Comparison of ENCODE assay signal across 16 cellular contexts in genomic region chr1:231041705-231042261, GRCh38. TPM values are rescaled to one million over a fixed set of nuclear protein-coding genes. Genes with fewer than 3 reads are reported as not detected.
DNase-seq lines count a peak whose midpoint lies in the region; ATAC-seq and TF ChIP-seq lines count a peak whose summit lies in the region.
"Had no signal": no experiment of that assay in that cellular context is flagged by ENCODE, and none has a peak within 500 bp of the region (broad histone marks: within the 10 kb centered on the region; RNA-seq: fewer than 3 reads in every experiment).

No MANE protein-coding gene starts in this region.

- BruUV-seq in Caco-2 (replicated peaks; lab: Mats Ljungman, UMichigan): no TSS peak

- no peak overlapping the region for H3K27ac Mint-ChIP-seq in T-helper 1 cell treated with Interleukin-12 subunit alpha and Interleukin-12 subunit beta and Interleukin-4 antibody, amounts not matched to agents 30 μg/mL and 1 μg/mL, for 36 hours
- H3K27ac Mint-ChIP-seq in Caco-2 (ENCODE audit: unreplicated experiment): peak overlapping the region; percentile 19
- peak overlapping the region; percentile 4 for H3K27ac Mint-ChIP-seq in activated naive CD4-positive, alpha-beta T cell treated with anti-CD3 and anti-CD28 coated beads, Interleukin-2, amount 50 U/mL, for 24 hours
- peak overlapping the region; percentile 60 to 78 for H3K27ac Mint-ChIP-seq in natural killer cell treated with Interleukin-12 subunit alpha and Interleukin-12 subunit beta and Interleukin-15 and Interleukin-18, amount 100 ng/mL, for 72 hours

- H3K27me3 ChIP-seq in Caco-2 (replicated peaks; ENCODE audit: control insufficient read depth, insufficient read depth, low read length) (no peaks in the 10 kb centered on the region), lower lobe of right lung (ENCODE audit: low read depth) (no peaks in the 10 kb centered on the region)

- no peak for TF ChIP-seq CTCF in Caco-2 (IDR thresholded peaks at IDR 0.05; ENCODE audit: insufficient read depth in 1 of 2, low read depth in 1 of 2, low read length in 1 of 2, severe bottlenecking in 1 of 2, unreplicated experiment in 1 of 2)
- no peak for TF ChIP-seq CTCF in lower lobe of right lung (IDR thresholded peaks at IDR 0.05)

- peaks cover 12% of the 10 kb centered on the region for H3K36me3 Mint-ChIP-seq in T-helper 1 cell treated with Interleukin-12 subunit alpha and Interleukin-12 subunit beta and Interleukin-4 antibody, amounts not matched to agents 30 μg/mL and 1 μg/mL, for 36 hours (ENCODE audit: low read depth)
- H3K36me3 Mint-ChIP-seq in Caco-2 (ENCODE audit: insufficient read depth, unreplicated experiment): peaks cover 18% of the 10 kb centered on the region
- H3K36me3 Mint-ChIP-seq in activated naive CD4-positive, alpha-beta T cell treated with anti-CD3 and anti-CD28 coated beads, Interleukin-2, amount 50 U/mL, for 24 hours: no peaks in the 10 kb centered on the region
- no peaks in the 10 kb centered on the region for H3K36me3 Mint-ChIP-seq in natural killer cell treated with Interleukin-12 subunit alpha and Interleukin-12 subunit beta and Interleukin-15 and Interleukin-18, amount 100 ng/mL, for 72 hours

- H3K4me3 ChIP-seq in Caco-2 (ENCODE audit: low read depth, low read length): no peak overlapping the region
- no peak overlapping the region for H3K4me3 ChIP-seq in lower lobe of right lung

- H3K9me3 ChIP-seq in Caco-2 (0 out of 2 replicates have a peak, but pooled peaks cover 4% of the 10 kb centered on the region), lower lobe of right lung (peaks cover 8% of the 10 kb centered on the region)
- H3K9me3 ChIP-seq: thoracic aorta had no signal

- ATAC-seq in natural killer cell treated with Interleukin-12 subunit alpha and Interleukin-12 subunit beta and Interleukin-15 and Interleukin-18, amount 100 ng/mL, for 72 hours: no peak
- ATAC-seq in lower lobe of right lung: no peak

- CTCF ChIA-PET in Caco-2 (lab: Charles Lee): no interaction called here

- no peaks in the 10 kb centered on the region for H3K36me3 ChIP-seq in Caco-2 (ENCODE audit: control insufficient read depth, insufficient read depth, low read length)
- H3K36me3 ChIP-seq in lower lobe of right lung: no peaks in the 10 kb centered on the region
- H3K36me3 ChIP-seq: thoracic aorta had no signal

- H3K4me1 ChIP-seq in Caco-2: peaks cover 34% of the 10 kb centered on the region
- peaks cover 15% of the 10 kb centered on the region for H3K4me1 ChIP-seq in lower lobe of right lung

- intact Hi-C loops in Caco-2 (cut with micrococcal nuclease; ENCODE audit: unreplicated experiment): no loop called here
- intact Hi-C loops in lower lobe of right lung (cut with DNase I): no loop called here

- POLR2A ChIA-PET in Caco-2 (lab: Charles Lee): no interaction called here

- no peak overlapping the region for H3K27ac ChIP-seq in lower lobe of right lung
- H3K27ac ChIP-seq: C4-2B, thoracic aorta had no signal

- H3K27me3 Mint-ChIP-seq in T-helper 1 cell treated with Interleukin-12 subunit alpha and Interleukin-12 subunit beta and Interleukin-4 antibody, amounts not matched to agents 30 μg/mL and 1 μg/mL, for 36 hours (ENCODE audit: low read depth): peaks cover 50% of the 10 kb centered on the region
- no peaks in the 10 kb centered on the region for H3K27me3 Mint-ChIP-seq in Caco-2 (ENCODE audit: insufficient read depth, unreplicated experiment)
- H3K27me3 Mint-ChIP-seq in activated naive CD4-positive, alpha-beta T cell treated with anti-CD3 and anti-CD28 coated beads, Interleukin-2, amount 50 U/mL, for 24 hours: no peaks in the 10 kb centered on the region
- H3K27me3 Mint-ChIP-seq in natural killer cell treated with Interleukin-12 subunit alpha and Interleukin-12 subunit beta and Interleukin-15 and Interleukin-18, amount 100 ng/mL, for 72 hours: peaks cover 18 to 24% of the 10 kb centered on the region in 2 donors

- H3K4me1 Mint-ChIP-seq in T-helper 1 cell treated with Interleukin-12 subunit alpha and Interleukin-12 subunit beta and Interleukin-4 antibody, amounts not matched to agents 30 μg/mL and 1 μg/mL, for 36 hours (ENCODE audit: low read depth): peaks cover 25% of the 10 kb centered on the region
- H3K4me1 Mint-ChIP-seq in Caco-2 (ENCODE audit: low read depth, unreplicated experiment): peaks cover 40% of the 10 kb centered on the region
- H3K4me1 Mint-ChIP-seq in activated naive CD4-positive, alpha-beta T cell treated with anti-CD3 and anti-CD28 coated beads, Interleukin-2, amount 50 U/mL, for 24 hours: peaks cover 33% of the 10 kb centered on the region
- peaks cover 13 to 23% of the 10 kb centered on the region in 2 donors for H3K4me1 Mint-ChIP-seq in natural killer cell treated with Interleukin-12 subunit alpha and Interleukin-12 subunit beta and Interleukin-15 and Interleukin-18, amount 100 ng/mL, for 72 hours (ENCODE audit: low read depth in 2 of 2)

- peaks cover 10% of the 10 kb centered on the region for H3K9me3 Mint-ChIP-seq in T-helper 1 cell treated with Interleukin-12 subunit alpha and Interleukin-12 subunit beta and Interleukin-4 antibody, amounts not matched to agents 30 μg/mL and 1 μg/mL, for 36 hours
- no peaks in the 10 kb centered on the region for H3K9me3 Mint-ChIP-seq in Caco-2 (ENCODE audit: unreplicated experiment)
- no peaks in the 10 kb centered on the region for H3K9me3 Mint-ChIP-seq in activated naive CD4-positive, alpha-beta T cell treated with anti-CD3 and anti-CD28 coated beads, Interleukin-2, amount 50 U/mL, for 24 hours
- H3K9me3 Mint-ChIP-seq in natural killer cell treated with Interleukin-12 subunit alpha and Interleukin-12 subunit beta and Interleukin-15 and Interleukin-18, amount 100 ng/mL, for 72 hours: peaks cover 3% of the 10 kb centered on the region

- no peak for DNase-seq in T-helper 1 cell
- no peak for DNase-seq in Caco-2
- no peak for DNase-seq in natural killer cell treated with Interleukin-12 subunit alpha and Interleukin-12 subunit beta and Interleukin-15 and Interleukin-18, amount 100 ng/mL, for 72 hours (ENCODE audit: low spot score)
- DNase-seq in activated CD4-positive, CD25-positive, alpha-beta regulatory T cell (lab: John Stamatoyannopoulos, UW): no peak
- DNase-seq in lower lobe of right lung: no peak
- no peak for DNase-seq in cerebellar cortex (ENCODE audit: low spot score)
- DNase-seq: 8988T; activated CD8-positive, alpha-beta memory T cell treated with anti-CD3 and anti-CD28 coated beads, Interleukin-2, amount 50 U/mL, for 48 hours; EL; NCI-H187; NCI-H510A; stimulated activated CD4-positive, alpha-beta T cell treated with anti-CD3 and anti-CD28 coated beads, Interleukin-1b, Interleukin-23, amount 100 ng/mL, for 48 hours had no signal

- H3K4me3 Mint-ChIP-seq in T-helper 1 cell treated with Interleukin-12 subunit alpha and Interleukin-12 subunit beta and Interleukin-4 antibody, amounts not matched to agents 30 μg/mL and 1 μg/mL, for 36 hours: peak overlapping the region; percentile 78
- peak overlapping the region; percentile 85 for H3K4me3 Mint-ChIP-seq in Caco-2 (ENCODE audit: unreplicated experiment)
- H3K4me3 Mint-ChIP-seq in activated naive CD4-positive, alpha-beta T cell treated with anti-CD3 and anti-CD28 coated beads, Interleukin-2, amount 50 U/mL, for 24 hours: peak overlapping the region; percentile 74
- peak overlapping the region; percentile 77 for H3K4me3 Mint-ChIP-seq in natural killer cell treated with Interleukin-12 subunit alpha and Interleukin-12 subunit beta and Interleukin-15 and Interleukin-18, amount 100 ng/mL, for 72 hours

RNA-seq across cellular contexts. Expression of gene FAM89A, which starts 1.7 kb away (rescaled TPM):
- 38.8 and 44.2 TPM in 2 replicates for total RNA-seq in Caco-2 (2022)
- 10 to 100 TPM; 23.5 to 24.7 TPM for total RNA-seq in natural killer cell treated with Interleukin-12 subunit alpha and Interleukin-12 subunit beta and Interleukin-15 and Interleukin-18, amount 100 ng/mL, for 72 hours
- total RNA-seq in lower lobe of right lung: 54.6 TPM
